Comparison of ENCODE assay signal across 1 cellular context in the genomic region with DNA sequence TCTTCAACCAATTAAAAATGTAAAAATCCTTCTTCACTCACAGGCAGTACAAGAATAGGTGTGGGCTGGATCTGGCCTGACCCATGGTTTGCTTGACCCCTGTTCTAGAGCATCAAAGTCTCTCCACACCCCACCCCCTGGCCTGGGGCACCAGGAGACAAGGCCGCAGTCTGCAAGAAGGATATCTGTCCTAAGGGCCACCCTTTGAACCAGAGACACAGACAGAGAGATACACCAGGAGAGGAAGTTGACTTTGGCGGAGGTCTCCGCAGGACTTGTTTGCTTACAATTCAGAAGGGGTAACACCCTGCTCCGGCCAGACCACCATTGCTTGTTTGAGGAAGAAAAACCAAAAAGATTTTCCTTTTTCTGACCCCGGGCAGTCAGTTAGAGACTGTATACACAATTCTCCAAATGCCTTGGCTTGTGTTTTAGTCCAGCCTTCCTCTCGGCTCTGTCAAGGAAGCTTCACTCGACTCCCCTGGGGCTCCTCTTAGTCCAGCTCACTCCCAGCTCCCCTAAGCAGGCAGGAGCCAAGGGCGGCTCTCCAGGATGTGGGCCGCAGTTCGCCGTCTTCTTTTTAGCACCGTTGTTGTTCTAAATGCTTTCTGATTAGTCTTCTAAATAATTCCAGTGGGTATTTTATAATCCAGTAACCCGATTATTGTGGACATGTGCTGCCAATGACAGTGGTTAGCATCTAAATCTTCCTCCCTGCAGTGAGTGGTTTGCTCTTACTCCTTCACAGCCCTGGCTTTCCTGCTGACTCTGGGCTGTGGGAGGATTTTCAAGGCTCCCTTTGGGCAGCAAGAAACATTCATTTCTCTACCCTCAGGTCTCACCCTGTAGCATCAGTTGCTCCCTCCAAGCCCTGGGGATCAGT.
A peak's percentile ranks its signal among the peaks of the same experiment; 100 is the strongest.
TF ChIP-seq lines count a peak whose summit lies in the region.

No MANE protein-coding gene starts in this region.

TF ChIP-seq in K562, 482 proteins besides CTCF, POLR2A, EP300 and RAD21:
- TF ChIP-seq ZBTB40 (IDR thresholded peaks at IDR 0.05) (0 out of 2 replicates have a peak, but pooled peaks have one; percentile 2), ZBTB40 (CRISPR knock-in tag; IDR thresholded peaks at IDR 0.05) (no peak), THRB (CRISPR knock-in tag; conservative IDR thresholded peaks at IDR 0.05) (no peak), PHB (CRISPR knock-in tag; IDR thresholded peaks at IDR 0.05) (no peak), SPI1 (IDR thresholded peaks at IDR 0.05; ENCODE audit: borderline replicate concordance, low read depth, low read length) (peak; percentile 45; the same call in 1 of the 2 replicates), HOXB6 (CRISPR knock-in tag; IDR thresholded peaks at IDR 0.05; ENCODE audit: borderline replicate concordance) (no peak), TCFL5 (CRISPR knock-in tag; conservative IDR thresholded peaks at IDR 0.05) (no peak), HCFC1 (IDR thresholded peaks at IDR 0.05; ENCODE audit: low read depth, low read length) (no peak)
